12 cellular contexts compared by ENCODE assay signal in the genomic region with DNA sequence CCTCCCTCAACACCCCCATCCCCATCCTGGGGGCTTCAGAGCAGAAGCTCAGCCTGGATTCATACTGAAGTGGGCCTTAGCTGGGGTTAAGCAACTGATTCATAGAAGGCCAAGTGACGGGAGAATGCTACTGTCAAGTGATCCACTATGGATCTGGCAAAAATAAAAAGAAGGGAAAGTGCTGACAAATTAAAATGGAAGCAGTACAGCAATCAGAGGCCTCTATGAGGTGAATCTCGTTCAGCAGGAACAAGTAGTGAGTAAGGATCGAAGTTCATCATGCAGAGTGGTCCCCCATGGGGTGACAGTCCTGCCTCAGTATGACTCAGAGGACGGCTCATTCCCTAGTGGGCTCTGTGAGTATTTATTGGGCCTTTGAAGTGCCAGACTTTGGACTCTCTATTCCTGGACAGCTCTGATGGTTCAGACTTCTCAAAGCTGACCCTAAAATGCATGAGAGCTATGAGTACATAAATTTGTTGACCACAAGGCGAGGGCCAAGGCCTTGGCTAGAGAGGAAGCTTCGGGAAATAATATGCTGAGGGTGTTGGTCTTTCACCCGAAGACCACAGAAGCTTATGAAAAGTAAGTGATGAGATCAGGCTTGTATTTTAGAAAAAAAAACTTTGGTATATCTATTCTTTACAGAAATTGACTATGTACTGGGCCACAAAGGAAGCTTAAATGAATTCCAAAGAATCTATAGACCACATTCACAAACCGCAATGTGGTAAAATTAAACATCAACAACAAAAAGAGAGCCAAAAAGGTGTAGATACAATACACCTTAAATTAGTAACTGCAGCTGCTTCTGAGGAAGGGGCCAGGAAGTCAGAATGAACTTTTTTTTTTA. TPM values are rescaled to one million over a fixed set of nuclear protein-coding genes. Genes with fewer than 3 reads are reported as not detected.
A peak's percentile ranks its signal among the peaks of the same experiment; 100 is the strongest.
DNase-seq lines count a peak whose midpoint lies in the region; FAIRE-seq and TF ChIP-seq lines count a peak whose summit lies in the region.
"Had no signal": no experiment of that assay in that cellular context is flagged by ENCODE, and none has a peak within 500 bp of the region (broad histone marks: within the 10 kb centered on the region; RNA-seq: fewer than 3 reads in every experiment).

No MANE protein-coding gene starts in this region.

- no peak overlapping the region for H3K27ac ChIP-seq in fibroblast of lung (ENCODE audit: insufficient read depth, low read length)
- H3K27ac ChIP-seq: ascending aorta, thoracic aorta had no signal

- H3K27me3 ChIP-seq in fibroblast of lung (ENCODE audit: control insufficient read depth, insufficient read depth, low read length) = no peaks in the 10 kb centered on the region
- H3K27me3 ChIP-seq: ascending aorta, heart right ventricle had no signal

- H3K27me3 Mint-ChIP-seq in type B pancreatic cell = no peaks in the 10 kb centered on the region
- H3K27me3 Mint-ChIP-seq: progenitor cell of endocrine pancreas had no signal

- no peaks in the 10 kb centered on the region for H3K79me2 ChIP-seq in fibroblast of lung (ENCODE audit: control insufficient read depth, insufficient read depth, low read length)

- TF ChIP-seq CTCF in fibroblast of lung (conservative IDR thresholded peaks at IDR 0.05 in 1 of 2, IDR thresholded peaks at IDR 0.05 in 1 of 2; ENCODE audit: low read depth in 1 of 2, low read length in 2 of 2) = no peak
- TF ChIP-seq CTCF in type B pancreatic cell (conservative IDR thresholded peaks at IDR 0.05) = no peak

- no peak overlapping the region for H3K9ac ChIP-seq in fibroblast of lung (ENCODE audit: insufficient read depth, low read length)

- H3K27ac Mint-ChIP-seq in type B pancreatic cell = no peak overlapping the region
- H3K27ac Mint-ChIP-seq: progenitor cell of endocrine pancreas had no signal

- DNase-seq in stimulated activated CD4-positive, alpha-beta T cell treated with anti-CD3 and anti-CD28 coated beads, Interleukin-1b, Interleukin-23, amount 100 ng/mL, for 48 hours = peak; percentile 76
- no peak for DNase-seq in stimulated activated CD4-positive, alpha-beta T cell treated with anti-CD3 and anti-CD28 coated beads, Interleukin-4, amount 100 ng/mL, for 1 hour
- DNase-seq in activated CD4-positive, CD25-positive, alpha-beta regulatory T cell treated with anti-CD3 and anti-CD28 coated beads, Interleukin-2, amount 50 U/mL, for 72 hours = peak; percentile 29
- DNase-seq in fibroblast of lung (ENCODE audit: low read depth in 2 of 2) (peak in 1 of 2 donors; percentile 79), type B pancreatic cell (ENCODE audit: extremely low spot score, unreplicated experiment) (peak; percentile 15), NCI-H146 treated with DMSO at 0.1 percent for 48 hours (lab: John Stamatoyannopoulos, UW; ENCODE audit: unreplicated experiment) (no peak), urothelium cell line (ENCODE audit: low spot score) (no peak), foreskin melanocyte (no peak)
- DNase-seq: heart right ventricle had no signal

- H3K4me3 Mint-ChIP-seq in type B pancreatic cell = no peak overlapping the region

- no peaks in the 10 kb centered on the region for H3K9me3 ChIP-seq in fibroblast of lung (ENCODE audit: control insufficient read depth, insufficient read depth, low read depth, low read length)
- H3K9me3 ChIP-seq: ascending aorta, heart right ventricle, thoracic aorta had no signal

- H4K20me1 ChIP-seq in fibroblast of lung (ENCODE audit: control insufficient read depth, extremely low read depth, insufficient read depth, low read length) = no peaks in the 10 kb centered on the region

- peaks cover 4% of the 10 kb centered on the region for H3K9me3 Mint-ChIP-seq in type B pancreatic cell

- H3K4me1 ChIP-seq in fibroblast of lung (ENCODE audit: control insufficient read depth, extremely low read depth, insufficient read depth, low read length) = peaks cover 6% of the 10 kb centered on the region

- peak overlapping the region; percentile 52 for H2AFZ ChIP-seq in fibroblast of lung (ENCODE audit: low read length)

- no peak overlapping the region for H3K4me2 ChIP-seq in fibroblast of lung (ENCODE audit: extremely low read depth, insufficient read depth, low read length)

- H3K4me1 Mint-ChIP-seq in type B pancreatic cell (ENCODE audit: unreplicated experiment) = no peaks in the 10 kb centered on the region

- H3K36me3 Mint-ChIP-seq in type B pancreatic cell = no peaks in the 10 kb centered on the region

- FAIRE-seq in urothelium cell line (lab: Jason Lieb, UNC) = no peak

- H3K36me3 ChIP-seq in fibroblast of lung (ENCODE audit: control insufficient read depth, insufficient read depth, low read length) = no peaks in the 10 kb centered on the region
- H3K36me3 ChIP-seq: ascending aorta, heart right ventricle, thoracic aorta had no signal

- H3K4me3 ChIP-seq in fibroblast of lung (replicated peaks in 1 of 4; ENCODE audit: control extremely low read depth in 1 of 4, insufficient read depth in 1 of 4, low read depth in 3 of 4, low read length in 4 of 4) = no peak overlapping the region
- H3K4me3 ChIP-seq: ascending aorta, heart right ventricle, thoracic aorta had no signal

RNA-seq across cellular contexts. Expression of a gene that starts 5.3 kb away (rescaled TPM):
- total RNA-seq in fibroblast of lung = 124 and 142 TPM in 2 replicates
- 48.8 and 62.3 TPM in 2 replicates for polyA plus RNA-seq in fibroblast of lung
- polyA plus RNA-seq in fibroblast of lung (2012) = 99.0 and 130 TPM in 2 replicates
- 141 and 163 TPM in 2 replicates for polyA minus RNA-seq in fibroblast of lung (ENCODE audit: low replicate concordance)
- total RNA-seq in type B pancreatic cell (ENCODE audit: low replicate concordance) = 27.1 and 33.3 TPM in 2 replicates

RNA-seq across cellular contexts. Expression of a gene that starts 39.9 kb away (rescaled TPM):
- total RNA-seq in fibroblast of lung (21.1 and 23.6 TPM in 2 replicates), type B pancreatic cell (ENCODE audit: low replicate concordance) (12.3 and 22.1 TPM in 2 replicates)
- 17.1 and 25.5 TPM in 2 replicates for polyA plus RNA-seq in fibroblast of lung
- 16.8 and 23.5 TPM in 2 replicates for polyA plus RNA-seq in fibroblast of lung (2012)
- polyA minus RNA-seq in fibroblast of lung (ENCODE audit: low replicate concordance) = 57.5 and 131 TPM in 2 replicates

Comparison
In these comparisons a context has a peak if more than half of its experiments do, and no peak if none do; other contexts are left out.
1. DNase-seq: peak in stimulated activated CD4-positive, alpha-beta T cell treated with anti-CD3 and anti-CD28 coated beads, Interleukin-1b, Interleukin-23, amount 100 ng/mL, for 48 hours (single experiment), activated CD4-positive, CD25-positive, alpha-beta regulatory T cell treated with anti-CD3 and anti-CD28 coated beads, Interleukin-2, amount 50 U/mL, for 72 hours (single experiment) and type B pancreatic cell (single experiment); none in stimulated activated CD4-positive, alpha-beta T cell treated with anti-CD3 and anti-CD28 coated beads, Interleukin-4, amount 100 ng/mL, for 1 hour (single experiment), NCI-H146 treated with DMSO at 0.1 percent for 48 hours (single experiment), urothelium cell line (single experiment) and foreskin melanocyte (single experiment).